8 cellular contexts compared by ENCODE assay signal in the genomic region with DNA sequence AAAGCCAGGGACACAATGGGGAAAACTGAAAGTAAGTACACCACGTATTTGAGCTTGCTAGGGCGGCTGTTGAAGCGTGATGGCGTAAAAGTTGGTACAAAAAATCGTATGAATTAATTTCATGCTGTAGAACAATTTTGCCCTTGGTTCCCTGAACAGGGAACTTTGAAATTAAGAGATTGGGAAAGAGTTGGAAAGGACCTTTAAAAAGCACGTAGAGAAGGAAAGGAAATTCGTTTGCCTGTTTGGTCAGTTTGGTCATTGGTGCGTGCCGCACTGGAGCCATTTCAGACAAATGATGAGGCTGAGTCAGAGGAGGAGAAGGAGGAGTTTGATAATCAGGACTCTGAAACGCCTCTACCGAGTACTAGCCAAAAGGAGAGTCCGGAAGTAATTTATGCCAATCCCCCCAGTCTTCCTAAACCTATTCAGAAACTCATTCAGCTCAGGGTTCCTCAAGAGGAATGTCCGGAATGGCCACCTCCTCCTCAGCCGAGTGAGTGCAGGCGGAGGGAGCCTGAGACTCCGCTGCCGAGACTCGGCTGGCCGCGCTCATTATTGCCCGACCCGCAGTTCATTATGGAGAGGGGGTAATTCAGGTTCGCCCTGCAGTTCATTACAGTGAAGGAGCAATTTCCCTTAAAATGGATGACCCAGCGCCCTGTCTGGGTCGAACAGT. TPM values are rescaled to one million over a fixed set of nuclear protein-coding genes. Genes with fewer than 3 reads are reported as not detected.
DNase-seq lines count a peak whose midpoint lies in the region; TF ChIP-seq lines count a peak whose summit lies in the region.

No MANE protein-coding gene starts in this region.

- no peaks in the 10 kb centered on the region for H4K20me1 ChIP-seq in MM.1S (ENCODE audit: insufficient read depth, low read length)

- H3K9me3 ChIP-seq in HEK293 (ENCODE audit: control insufficient read depth, insufficient read depth, low read depth, low read length) (no peaks in the 10 kb centered on the region), MM.1S (replicated peaks; ENCODE audit: insufficient read depth, low read length) (no peaks in the 10 kb centered on the region), liver (ENCODE audit: control insufficient read depth in 4 of 4, low read length in 3 of 4) (no peaks in the 10 kb centered on the region)

- no peaks in the 10 kb centered on the region for H3K36me3 ChIP-seq in HEK293 (ENCODE audit: control insufficient read depth in 2 of 2, insufficient read depth in 1 of 2, low read length in 2 of 2)
- H3K36me3 ChIP-seq in MM.1S (replicated peaks; ENCODE audit: insufficient read depth, low read length) = no peaks in the 10 kb centered on the region
- H3K36me3 ChIP-seq in liver (ENCODE audit: control insufficient read depth in 4 of 4, insufficient read depth in 3 of 4, low read depth in 1 of 4, low read length in 3 of 4) = no peaks in the 10 kb centered on the region

- peak overlapping the region; percentile 84 for H2AFZ ChIP-seq in MM.1S (ENCODE audit: low read length)

- WGBS in liver = under 1% methylated on average over 25 of the region's 25 CpGs

- DNase-seq in NCI-H82 (lab: John Stamatoyannopoulos, UW) = peak; percentile 68
- no peak for DNase-seq in NCI-H82 treated with DMSO at 0.1 percent for 48 hours (lab: John Stamatoyannopoulos, UW; ENCODE audit: unreplicated experiment)
- peak; percentile 21 for DNase-seq in MM.1S
- peak; percentile 12 to 65 for DNase-seq in dermis microvascular lymphatic vessel endothelial cell (ENCODE audit: low read depth in 2 of 2)
- DNase-seq in stimulated activated naive CD4-positive, alpha-beta T cell treated with Interleukin-2 at 50 U/mL for 16 hours (lab: John Stamatoyannopoulos, UW) = peak; percentile 32

- no peak for TF ChIP-seq RAD21 in liver (IDR thresholded peaks at IDR 0.05)

- CTCF ChIA-PET in HEK293 (lab: Yijun Ruan, JAX) = interaction anchor here (0.6 to 1.9 kb wide), 20 partner anchors 9 to 1079 kb away, joined by 3 to 6 read pairs (median 4); no protein-coding TSS in a partner anchor

- H3K9ac ChIP-seq in MM.1S (ENCODE audit: low read length) (peak overlapping the region; percentile 24; the same call in 1 of the 2 replicates), liver (ENCODE audit: low read depth in 1 of 2, low read length in 2 of 2) (peak overlapping the region; percentile 4 to 58)

- no peaks in the 10 kb centered on the region for H3K4me1 ChIP-seq in HEK293 (ENCODE audit: control insufficient read depth, insufficient read depth, low read length)
- no peaks in the 10 kb centered on the region for H3K4me1 ChIP-seq in MM.1S (ENCODE audit: low read length)
- H3K4me1 ChIP-seq in liver (ENCODE audit: control insufficient read depth in 4 of 4, insufficient read depth in 4 of 4, low read length in 3 of 4) = peaks cover 0 to 6% (median 4%) of the 10 kb centered on the region in 4 donors

- H3K9me2 ChIP-seq in MM.1S (replicated peaks; ENCODE audit: insufficient read depth, low read length) = no peaks in the 10 kb centered on the region

- POLR2A ChIA-PET in HEK293 (lab: Yijun Ruan, JAX) = interaction anchor here (0.6 to 2.0 kb wide), 6 partner anchors 11 to 1655 kb away, joined by 3 to 11 read pairs (median 4); a partner anchor contains a TSS

- H3K27me3 ChIP-seq in MM.1S (replicated peaks; ENCODE audit: insufficient read depth, low read length) (no peaks in the 10 kb centered on the region), liver (ENCODE audit: control insufficient read depth in 4 of 4, insufficient read depth in 4 of 4, low read length in 3 of 4) (no peaks in the 10 kb centered on the region)

- no peaks in the 10 kb centered on the region for H3K79me2 ChIP-seq in MM.1S (ENCODE audit: low read length)

- H3K4me2 ChIP-seq in MM.1S (ENCODE audit: low read depth, low read length) = peak overlapping the region; percentile 97

- H3K4me3 ChIP-seq in HEK293 (ENCODE audit: low read depth, low read length) (peak overlapping the region; percentile 71), MM.1S (ENCODE audit: low read length) (peak overlapping the region; percentile 82), WI38 (ENCODE audit: low read depth, low read length) (peak overlapping the region; percentile 79), liver (ENCODE audit: low read depth in 1 of 3, low read length in 3 of 3) (peak overlapping the region; percentile 60 to 71 (median 70))

- H3K27ac ChIP-seq in HEK293 (ENCODE audit: extremely low read depth, low read depth, low read length) = peak overlapping the region; percentile 21; the same call in 1 of the 2 replicates
- H3K27ac ChIP-seq in MM.1S (ENCODE audit: low read length) = no peak overlapping the region
- peak overlapping the region; percentile 16 to 66 for H3K27ac ChIP-seq in liver (ENCODE audit: low read depth in 1 of 2, low read length in 2 of 2)

- no peaks in the 10 kb centered on the region for H3F3A ChIP-seq in MM.1S (ENCODE audit: insufficient read depth, low read length)

- no peak for TF ChIP-seq CTCF in HEK293 (tag by site-specific recombination; IDR thresholded peaks at IDR 0.05)
- TF ChIP-seq CTCF in MM.1S (IDR thresholded peaks at IDR 0.05; ENCODE audit: low read length) = no peak
- TF ChIP-seq CTCF in WI38 (IDR thresholded peaks at IDR 0.05; ENCODE audit: low read depth, low read length) = no peak
- TF ChIP-seq CTCF in liver (IDR thresholded peaks at IDR 0.05; ENCODE audit: low read depth, low read length, missing input control) = no peak

TF ChIP-seq in HEK293, 187 proteins besides CTCF, POLR2A, EP300 and RAD21 (continues in another document):
- TF ChIP-seq ZEB2 (tag by site-specific recombination; IDR thresholded peaks at IDR 0.05) = peak; percentile 36; the same call in 1 of the 2 replicates
- no peak for TF ChIP-seq ZNF596 (tag by site-specific recombination; IDR thresholded peaks at IDR 0.05)
- TF ChIP-seq HOXD13 (CRISPR knock-in tag; IDR thresholded peaks at IDR 0.05; ENCODE audit: borderline replicate concordance) = no peak
- TF ChIP-seq, protein P1, sequence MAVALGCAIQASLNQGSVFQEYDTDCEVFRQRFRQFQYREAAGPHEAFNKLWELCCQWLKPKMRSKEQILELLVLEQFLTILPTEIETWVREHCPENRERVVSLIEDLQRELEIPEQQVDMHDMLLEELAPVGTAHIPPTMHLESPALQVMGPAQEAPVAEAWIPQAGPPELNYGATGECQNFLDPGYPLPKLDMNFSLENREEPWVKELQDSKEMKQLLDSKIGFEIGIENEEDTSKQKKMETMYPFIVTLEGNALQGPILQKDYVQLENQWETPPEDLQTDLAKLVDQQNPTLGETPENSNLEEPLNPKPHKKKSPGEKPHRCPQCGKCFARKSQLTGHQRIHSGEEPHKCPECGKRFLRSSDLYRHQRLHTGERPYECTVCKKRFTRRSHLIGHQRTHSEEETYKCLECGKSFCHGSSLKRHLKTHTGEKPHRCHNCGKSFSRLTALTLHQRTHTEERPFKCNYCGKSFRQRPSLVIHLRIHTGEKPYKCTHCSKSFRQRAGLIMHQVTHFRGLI (tag by site-specific recombination; IDR thresholded peaks at IDR 0.05) = peak; percentile 61; the same call in 1 of the 2 replicates
- TF ChIP-seq ZNF404 (tag by site-specific recombination; IDR thresholded peaks at IDR 0.05) = no peak
- no peak for TF ChIP-seq ZNF132 (tag by site-specific recombination; IDR thresholded peaks at IDR 0.05; ENCODE audit: borderline replicate concordance)
- TF ChIP-seq, protein P2, sequence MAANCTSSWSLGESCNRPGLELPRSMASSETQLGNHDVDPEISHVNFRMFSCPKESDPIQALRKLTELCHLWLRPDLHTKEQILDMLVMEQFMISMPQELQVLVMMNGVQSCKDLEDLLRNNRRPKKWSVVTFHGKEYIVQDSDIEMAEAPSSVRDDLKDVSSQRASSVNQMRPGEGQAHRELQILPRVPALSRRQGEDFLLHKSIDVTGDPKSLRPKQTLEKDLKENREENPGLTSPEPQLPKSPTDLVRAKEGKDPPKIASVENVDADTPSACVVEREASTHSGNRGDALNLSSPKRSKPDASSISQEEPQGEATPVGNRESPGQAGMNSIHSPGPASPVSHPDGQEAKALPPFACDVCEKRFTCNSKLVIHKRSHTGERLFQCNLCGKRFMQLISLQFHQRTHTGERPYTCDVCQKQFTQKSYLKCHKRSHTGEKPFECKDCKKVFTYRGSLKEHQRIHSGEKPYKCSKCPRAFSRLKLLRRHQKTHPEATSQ (tag by site-specific recombination; IDR thresholded peaks at IDR 0.05) = no peak

TF ChIP-seq in liver, 16 proteins besides CTCF, POLR2A, EP300 and RAD21 (continues in another document):
- TF ChIP-seq, protein P3, sequence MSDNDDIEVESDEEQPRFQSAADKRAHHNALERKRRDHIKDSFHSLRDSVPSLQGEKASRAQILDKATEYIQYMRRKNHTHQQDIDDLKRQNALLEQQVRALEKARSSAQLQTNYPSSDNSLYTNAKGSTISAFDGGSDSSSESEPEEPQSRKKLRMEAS (IDR thresholded peaks at IDR 0.05) = peak; percentile 24
- TF ChIP-seq FOXA2 (IDR thresholded peaks at IDR 0.05) (no peak), HNF4A (conservative IDR thresholded peaks at IDR 0.05) (no peak), RXRA (IDR thresholded peaks at IDR 0.05) (peak in 1 of 2 donors; percentile 15), YY1 (IDR thresholded peaks at IDR 0.05) (peak; percentile 79), JUND (IDR thresholded peaks at IDR 0.05) (peak in 1 of 2 donors; percentile 42)

RNA-seq across cellular contexts. Expression of a gene that starts 59.2 kb away (rescaled TPM):
- not detected in 2 replicates for total RNA-seq in dermis microvascular lymphatic vessel endothelial cell
- total RNA-seq in liver = under 1 TPM in 1 of 2 donors, not detected in 1; 0.42 TPM
- under 1 TPM in 1 of 2 donors, not detected in 1; 0.06 TPM for polyA plus RNA-seq in liver
